Comparison of ENCODE assay signal across 8 cellular contexts in the genomic region with DNA sequence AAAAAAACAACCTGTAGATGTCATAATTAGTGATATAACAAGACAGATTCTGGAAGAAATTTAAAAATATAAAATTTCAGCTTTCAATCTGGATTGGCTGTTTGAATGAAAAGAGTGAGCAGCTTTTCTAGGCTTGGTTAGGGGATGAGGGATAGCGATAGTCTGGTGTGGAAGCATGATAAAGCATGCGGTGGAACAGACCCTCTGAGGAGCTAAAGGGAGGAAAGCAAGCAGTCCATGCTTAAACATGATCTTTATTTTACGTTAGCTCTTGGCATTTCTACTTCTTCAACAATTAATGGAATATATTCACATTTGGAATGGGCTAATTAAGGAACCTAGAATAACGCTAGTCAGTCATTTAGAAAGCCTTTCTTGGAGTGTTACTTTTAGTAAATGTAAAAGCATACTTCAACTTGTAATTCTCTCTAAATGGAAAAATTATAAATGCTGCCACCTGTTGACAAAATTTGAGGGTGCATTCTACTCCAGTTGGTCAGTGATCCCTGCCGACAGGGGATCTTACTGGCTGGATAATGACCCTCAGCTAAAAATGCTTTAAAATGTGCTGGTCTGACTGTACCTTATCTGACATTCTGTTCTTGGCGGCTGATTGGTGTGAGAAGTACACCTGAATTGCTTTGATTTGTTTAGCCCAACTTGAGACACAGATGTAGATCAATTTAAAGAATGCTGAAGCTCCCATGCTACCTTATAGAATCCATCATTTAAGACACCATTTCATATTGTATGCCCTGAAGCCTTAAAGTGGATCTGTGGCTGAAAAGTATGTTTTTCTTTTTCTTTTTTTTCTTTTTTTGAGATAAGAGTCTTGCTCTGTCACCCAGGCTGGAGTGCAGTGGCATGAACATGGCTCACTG.
DNase-seq lines count a peak whose midpoint lies in the region; ATAC-seq and TF ChIP-seq lines count a peak whose summit lies in the region.

No MANE protein-coding gene starts in this region.

- H3K27me3 ChIP-seq in PC-3 (ENCODE audit: low read length), result no peaks in the 10 kb centered on the region
- H3K27me3 ChIP-seq in endodermal cell (ENCODE audit: control insufficient read depth, insufficient read depth, low read length, poor library complexity, severe bottlenecking), result no peaks in the 10 kb centered on the region

- H3K9ac ChIP-seq in PC-3 (ENCODE audit: low read length) (no peak overlapping the region), endodermal cell (ENCODE audit: extremely low read depth, low read length, poor library complexity, severe bottlenecking) (no peak overlapping the region)

- intact Hi-C loops in Right ventricle myocardium inferior (cut with DNase I), result loop anchor here (2.0 to 10.0 kb wide), 3 partner anchors 60 to 344 kb away; a partner anchor contains a TSS
- intact Hi-C loops in cardiac septum (cut with DNase I), result loop anchor here (2.0 to 5.0 kb wide), 2 partner anchors 62 to 148 kb away; a partner anchor contains a TSS
- intact Hi-C loops in PC-3 (cut with micrococcal nuclease), result loop anchor here (1.0 to 5.0 kb wide), 4 partner anchors 60 to 478 kb away; a partner anchor contains a TSS
- intact Hi-C loops in posterior vena cava (cut with DNase I), result loop anchor here in 1 of 2 donors (10.0 kb wide), 1 partner anchor 144 kb away; no protein-coding TSS in a partner anchor

- H3K9me3 ChIP-seq in PC-3 (ENCODE audit: low read length) (no peaks in the 10 kb centered on the region), endodermal cell (ENCODE audit: control insufficient read depth, low read length) (no peaks in the 10 kb centered on the region)

- no peaks in the 10 kb centered on the region for H3K36me3 ChIP-seq in PC-3 (ENCODE audit: low read depth, low read length)
- H3K36me3 ChIP-seq in endodermal cell (ENCODE audit: control insufficient read depth, insufficient read depth, low read length), result peaks cover 30% of the 10 kb centered on the region

- H3F3A ChIP-seq in PC-3 (ENCODE audit: low read length, unreplicated experiment), result no peaks in the 10 kb centered on the region

- ATAC-seq in Right ventricle myocardium inferior (peak; percentile 71), HG03175 (IDR thresholded peaks at IDR 0.05; ENCODE audit: unreplicated experiment) (peak; percentile 60), PC-3 (peak; percentile 77), GM19467 (IDR thresholded peaks at IDR 0.05; ENCODE audit: unreplicated experiment) (no peak)

- no peaks in the 10 kb centered on the region for H3K9me2 ChIP-seq in PC-3 (replicated peaks; ENCODE audit: low read length)

- no peak overlapping the region for H3K27ac ChIP-seq in PC-3 (ENCODE audit: low read length)
- no peak overlapping the region for H3K27ac ChIP-seq in endodermal cell (ENCODE audit: low read depth, low read length)

- CTCF ChIA-PET in PC-3 (lab: Charles Lee), result interaction anchor here (0.6 to 2.1 kb wide), 3 partner anchors 57 to 145 kb away, joined by 3 to 9 read pairs (median 6); no protein-coding TSS in a partner anchor

- no peaks in the 10 kb centered on the region for H3K4me1 ChIP-seq in PC-3 (ENCODE audit: insufficient read depth, low read length)
- peaks cover 4% of the 10 kb centered on the region for H3K4me1 ChIP-seq in endodermal cell (ENCODE audit: control insufficient read depth, insufficient read depth, low read length)

- peak; percentile 77 for TF ChIP-seq CTCF in PC-3 (conservative IDR thresholded peaks at IDR 0.05; ENCODE audit: low read depth, low read length)
- peak; percentile 78 for TF ChIP-seq CTCF in endodermal cell (conservative IDR thresholded peaks at IDR 0.05)
- peak; percentile 57 for TF ChIP-seq CTCF in mesothelial cell of epicardium (IDR thresholded peaks at IDR 0.05; ENCODE audit: unreplicated experiment)

- no TSS peak for BruUV-seq in PC-3 (replicated peaks; lab: Mats Ljungman, UMichigan)

- 0 out of 2 replicates have a peak, but pooled peaks cover 4% of the 10 kb centered on the region for H4K20me1 ChIP-seq in PC-3 (ENCODE audit: low read length)

- no peaks in the 10 kb centered on the region for H3K27me3 Mint-ChIP-seq in endodermal cell (ENCODE audit: insufficient read depth)
- peaks cover 5% of the 10 kb centered on the region for H3K27me3 Mint-ChIP-seq in mesothelial cell of epicardium (ENCODE audit: low read depth)

- H3K4me3 Mint-ChIP-seq in endodermal cell, result no peak overlapping the region
- H3K4me3 Mint-ChIP-seq in mesothelial cell of epicardium, result no peak overlapping the region

- H3K4me1 Mint-ChIP-seq in endodermal cell, result peaks cover 25% of the 10 kb centered on the region
- no peaks in the 10 kb centered on the region for H3K4me1 Mint-ChIP-seq in mesothelial cell of epicardium

- no peak overlapping the region for H3K4me2 ChIP-seq in PC-3 (ENCODE audit: low read length)

- peaks cover 15% of the 10 kb centered on the region for H3K36me3 Mint-ChIP-seq in endodermal cell (ENCODE audit: low read depth)
- H3K36me3 Mint-ChIP-seq in mesothelial cell of epicardium, result no peaks in the 10 kb centered on the region

- POLR2A ChIA-PET in PC-3 (lab: Charles Lee; ENCODE audit: unreplicated experiment), result no interaction called here

- peaks cover 29% of the 10 kb centered on the region for H3K79me2 ChIP-seq in PC-3 (ENCODE audit: low read length)

- 70 to 87% methylated on average over 3 to 6 of the region's 6 CpGs for WGBS in endodermal cell (ENCODE audit: insufficient coverage in 1 of 2, insufficient read length in 1 of 2), 2 experiments

- no peaks in the 10 kb centered on the region for H3K9me3 Mint-ChIP-seq in endodermal cell
- no peaks in the 10 kb centered on the region for H3K9me3 Mint-ChIP-seq in mesothelial cell of epicardium

- H3K27ac Mint-ChIP-seq in endodermal cell (no peak overlapping the region), mesothelial cell of epicardium (no peak overlapping the region)

- H3K4me3 ChIP-seq in PC-3 (ENCODE audit: low read length) (no peak overlapping the region), endodermal cell (ENCODE audit: low read length) (no peak overlapping the region)

- no peak overlapping the region for H2AFZ ChIP-seq in PC-3 (ENCODE audit: low read length)

- DNase-seq in Right ventricle myocardium inferior (ENCODE audit: missing footprints), result no peak
- no peak for DNase-seq in cardiac septum (ENCODE audit: low spot score)
- peak; percentile 70 for DNase-seq in PC-3
- peak; percentile 63 for DNase-seq in endodermal cell
- DNase-seq in mesothelial cell of epicardium (ENCODE audit: low spot score in 2 of 2, unreplicated experiment in 2 of 2), result no peak
- no peak for DNase-seq in posterior vena cava (ENCODE audit: low spot score)

Comparison
In these comparisons a context has a peak if more than half of its experiments do, and no peak if none do; other contexts are left out.
1. DNase-seq: peak in PC-3 (single experiment) and endodermal cell (single experiment); none in Right ventricle myocardium inferior (single experiment), cardiac septum (single experiment), mesothelial cell of epicardium (0 of 2) and posterior vena cava (single experiment).
2. Peak in every context shown above with its lines, with median percentiles within 50 percentile points of each other: CTCF ChIP-seq.